In genomic region chr12:88371416-88372183, GRCh38 we compare ENCODE assay signal across 16 cellular contexts.
A peak's percentile ranks its signal among the peaks of the same experiment; 100 is the strongest.
DNase-seq lines count a peak whose midpoint lies in the region; ATAC-seq and TF ChIP-seq lines count a peak whose summit lies in the region.
"Had no signal": no experiment of that assay in that cellular context is flagged by ENCODE, and none has a peak within 500 bp of the region (broad histone marks: within the 10 kb centered on the region; RNA-seq: fewer than 3 reads in every experiment).

No MANE protein-coding gene starts in this region.

- no peaks in the 10 kb centered on the region for H3K9me3 ChIP-seq in esophagus (ENCODE audit: control insufficient read depth in 2 of 2, insufficient read depth in 1 of 2, low read depth in 1 of 2, low read length in 1 of 2)
- H3K9me3 ChIP-seq: heart right ventricle had no signal

- H3K27ac ChIP-seq in esophagus (ENCODE audit: low read depth in 2 of 2, low read length in 1 of 2) (peak overlapping the region; percentile 24 to 49), dorsolateral prefrontal cortex (no peak overlapping the region)
- H3K27ac ChIP-seq: heart right ventricle had no signal

- peak; percentile 79 for DNase-seq in AG20443 (ENCODE audit: low spot score)
- peak; percentile 15 for DNase-seq in NCI-H69 (lab: John Stamatoyannopoulos, UW)
- DNase-seq in myocyte (ENCODE audit: low read depth) = peak; percentile 67
- no peak for DNase-seq in Right ventricle myocardium inferior (ENCODE audit: missing footprints)
- DNase-seq in dorsolateral prefrontal cortex = no peak
- no peak for DNase-seq in left lobe of liver (ENCODE audit: low spot score)
- DNase-seq: activated CD4-positive, alpha-beta T cell treated with anti-CD3 and anti-CD28 coated beads, Interleukin-2, amount 50 U/mL, for 48 hours; COR-L47; GF-D8; H9; heart right ventricle; NCI-H2029 treated with DMSO at 0.1 percent for 48 hours; NCI-H524 had no signal

- H3K27me3 ChIP-seq in esophagus (ENCODE audit: control insufficient read depth in 1 of 2, insufficient read depth in 2 of 2, low read length in 2 of 2) = no peaks in the 10 kb centered on the region
- no peaks in the 10 kb centered on the region for H3K27me3 ChIP-seq in dorsolateral prefrontal cortex
- H3K27me3 ChIP-seq: heart right ventricle had no signal

- 65 to 87% methylated on average over 7 of the region's 7 CpGs for WGBS in esophagus, 2 donors

- no peak for TF ChIP-seq CTCF in dorsolateral prefrontal cortex (IDR thresholded peaks at IDR 0.05 in 54 of 56, conservative IDR thresholded peaks at IDR 0.05 in 2 of 56; ENCODE audit: low read depth in 1 of 56, partially characterized antibody in 56 of 56)

- no peaks in the 10 kb centered on the region for H3K36me3 ChIP-seq in esophagus (ENCODE audit: control insufficient read depth in 2 of 2, insufficient read depth in 2 of 2, low read length in 1 of 2)
- H3K36me3 ChIP-seq: heart right ventricle had no signal

- no peak overlapping the region for H3K4me3 ChIP-seq in esophagus (ENCODE audit: low read depth in 1 of 2, low read length in 2 of 2)
- no peak overlapping the region for H3K4me3 ChIP-seq in dorsolateral prefrontal cortex
- H3K4me3 ChIP-seq: heart right ventricle had no signal

- intact Hi-C loops in Right ventricle myocardium inferior (cut with DNase I) (no loop called here), dorsolateral prefrontal cortex (cut with DNase I) (no loop called here)

- H3K4me1 ChIP-seq in esophagus (ENCODE audit: control insufficient read depth in 2 of 2, insufficient read depth in 2 of 2, low read length in 1 of 2) = peaks cover 0 to 6% of the 10 kb centered on the region in 2 donors
- H3K4me1 ChIP-seq: heart right ventricle had no signal

- ATAC-seq in Right ventricle myocardium inferior = no peak
- ATAC-seq in left lobe of liver = no peak
- no peak for ATAC-seq in GM19324 (IDR thresholded peaks at IDR 0.05; ENCODE audit: low FRiP score, unreplicated experiment)
- ATAC-seq: heart right ventricle, Panc1 had no signal

Comparison
In these comparisons a context has a peak if more than half of its experiments do, and no peak if none do; other contexts are left out.
1. DNase-seq: peak in AG20443 (single experiment), NCI-H69 (single experiment) and myocyte (single experiment); none in Right ventricle myocardium inferior (single experiment), dorsolateral prefrontal cortex (0 of 10) and left lobe of liver (single experiment).
2. H3K27ac ChIP-seq: peak in esophagus (2 of 2); none in dorsolateral prefrontal cortex (0 of 59).